ENCODE assay signal across 9 cellular contexts in the genomic region with DNA sequence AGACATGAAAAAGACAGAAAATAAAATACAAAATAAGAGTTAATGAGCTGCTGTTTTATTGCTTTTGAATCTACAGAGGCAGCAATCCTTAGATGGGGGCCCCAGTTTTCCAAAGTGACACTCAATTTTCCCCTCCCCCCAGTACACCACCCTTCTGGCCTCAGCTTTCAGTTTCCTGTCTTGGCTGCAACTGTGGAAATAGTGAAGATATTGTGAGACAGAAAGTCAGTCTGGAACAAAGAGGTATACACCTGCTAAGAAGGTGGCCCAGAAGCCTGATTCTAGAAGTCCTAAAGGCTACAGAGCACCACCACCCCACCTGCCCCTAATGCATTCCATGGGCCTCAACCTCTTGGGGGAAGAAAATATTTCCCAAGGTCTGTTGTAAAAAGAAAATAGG. TPM values are rescaled to one million over a fixed set of nuclear protein-coding genes. Genes with fewer than 3 reads are reported as not detected.
A peak's percentile ranks its signal among the peaks of the same experiment; 100 is the strongest.
DNase-seq lines count a peak whose midpoint lies in the region; ATAC-seq and TF ChIP-seq lines count a peak whose summit lies in the region.
"Had no signal": no experiment of that assay in that cellular context is flagged by ENCODE, and none has a peak within 500 bp of the region (broad histone marks: within the 10 kb centered on the region; RNA-seq: fewer than 3 reads in every experiment).

No MANE protein-coding gene starts in this region.

- DNase-seq in GM23338 (ENCODE audit: low spot score): no peak
- peak; percentile 29 for DNase-seq in NB4 (ENCODE audit: low read depth)
- no peak for DNase-seq in chondrocyte (ENCODE audit: low spot score)
- no peak for DNase-seq in osteocyte (ENCODE audit: extremely low spot score, unreplicated experiment)
- no peak for DNase-seq in omental fat pad (ENCODE audit: low spot score)
- no peak for DNase-seq in DMS53 (lab: John Stamatoyannopoulos, UW)
- no peak for DNase-seq in ureter (ENCODE audit: low spot score)

- H3K36me3 Mint-ChIP-seq in GM23338 (ENCODE audit: low read depth): no peaks in the 10 kb centered on the region
- peaks cover 7% of the 10 kb centered on the region for H3K36me3 Mint-ChIP-seq in chondrocyte (ENCODE audit: low read depth)
- peaks cover 4% of the 10 kb centered on the region for H3K36me3 Mint-ChIP-seq in osteocyte (ENCODE audit: unreplicated experiment)

- H3K4me3 Mint-ChIP-seq in GM23338 (peak overlapping the region; percentile 65), chondrocyte (ENCODE audit: unreplicated experiment) (peak overlapping the region; percentile 94), osteocyte (ENCODE audit: unreplicated experiment) (peak overlapping the region; percentile 86)

- H3K4me1 ChIP-seq in GM23338 (ENCODE audit: insufficient read depth): peaks cover 55% of the 10 kb centered on the region

- H3K27me3 Mint-ChIP-seq in GM23338 (ENCODE audit: insufficient read depth, low read depth, poor library complexity): peaks cover 13% of the 10 kb centered on the region
- no peaks in the 10 kb centered on the region for H3K27me3 Mint-ChIP-seq in chondrocyte (ENCODE audit: low read depth)
- H3K27me3 Mint-ChIP-seq in osteocyte (ENCODE audit: unreplicated experiment): no peaks in the 10 kb centered on the region

- H3K4me2 ChIP-seq in GM23338: peak overlapping the region; percentile 79

- H2AFZ ChIP-seq in GM23338: no peak overlapping the region

- H3K4me3 ChIP-seq in GM23338: peak overlapping the region; percentile 64; the same call in 1 of the 2 replicates
- no peak overlapping the region for H3K4me3 ChIP-seq in NB4 (ENCODE audit: low read depth, low read length)
- H3K4me3 ChIP-seq: mucosa of descending colon had no signal

- H3K27me3 ChIP-seq in GM23338 (ENCODE audit: insufficient read depth): no peaks in the 10 kb centered on the region

- no peak for TF ChIP-seq POLR2A in NB4 (IDR thresholded peaks at IDR 0.05; ENCODE audit: extremely low read depth, insufficient read length)

- TF ChIP-seq CTCF in GM23338 (conservative IDR thresholded peaks at IDR 0.05; ENCODE audit: low read depth in 2 of 2) (no peak), NB4 (IDR thresholded peaks at IDR 0.05; ENCODE audit: low read depth, low read length) (no peak), chondrocyte (IDR thresholded peaks at IDR 0.05) (no peak), osteocyte (IDR thresholded peaks at IDR 0.05) (no peak), omental fat pad (IDR thresholded peaks at IDR 0.05) (no peak)

- no peaks in the 10 kb centered on the region for H3K36me3 ChIP-seq in GM23338 (ENCODE audit: insufficient read depth)

- H3K27ac Mint-ChIP-seq in GM23338 (peak overlapping the region; percentile 75), chondrocyte (ENCODE audit: unreplicated experiment) (peak overlapping the region; percentile 90), osteocyte (ENCODE audit: unreplicated experiment) (peak overlapping the region; percentile 71)

- H3K9me3 Mint-ChIP-seq in GM23338 (no peaks in the 10 kb centered on the region), chondrocyte (ENCODE audit: low read depth) (no peaks in the 10 kb centered on the region), osteocyte (ENCODE audit: unreplicated experiment) (no peaks in the 10 kb centered on the region)

- ATAC-seq in GM23338: no peak
- ATAC-seq in omental fat pad (ENCODE audit: low FRiP score): no peak
- ATAC-seq in GM21786 (IDR thresholded peaks at IDR 0.05; ENCODE audit: unreplicated experiment): no peak

- no peaks in the 10 kb centered on the region for H4K20me1 ChIP-seq in GM23338 (replicated peaks; ENCODE audit: insufficient read depth)

- peaks cover 58% of the 10 kb centered on the region for H3K4me1 Mint-ChIP-seq in GM23338
- peaks cover 51% of the 10 kb centered on the region for H3K4me1 Mint-ChIP-seq in chondrocyte (ENCODE audit: low read depth)
- peaks cover 47% of the 10 kb centered on the region for H3K4me1 Mint-ChIP-seq in osteocyte (ENCODE audit: unreplicated experiment)

- no peaks in the 10 kb centered on the region for H3K9me2 ChIP-seq in GM23338 (ENCODE audit: insufficient read depth)

- H3K79me2 ChIP-seq in GM23338 (replicated peaks; ENCODE audit: insufficient read depth): no peaks in the 10 kb centered on the region

- peak overlapping the region; percentile 35; the same call in 1 of the 2 replicates for H3K27ac ChIP-seq in GM23338 (ENCODE audit: low read depth)

- peaks cover 9% of the 10 kb centered on the region; the same call in 1 of the 2 replicates for H3F3A ChIP-seq in GM23338 (replicated peaks; ENCODE audit: low read depth)

TF ChIP-seq in GM23338, 12 proteins besides CTCF, POLR2A, EP300 and RAD21:
- TF ChIP-seq CREB1 (CRISPR knock-in tag; IDR thresholded peaks at IDR 0.05; ENCODE audit: low read depth) (no peak), STAT1 (IDR thresholded peaks at IDR 0.05; ENCODE audit: unreplicated experiment) (no peak), JUNB (IDR thresholded peaks at IDR 0.05; ENCODE audit: unreplicated experiment) (no peak), ZNF331 (CRISPR knock-in tag; IDR thresholded peaks at IDR 0.05; ENCODE audit: low read depth) (no peak), ZNF114 (CRISPR knock-in tag; IDR thresholded peaks at IDR 0.05) (no peak)

RNA-seq across cellular contexts. Expression of gene MTMR11, which starts 1.1 kb away (rescaled TPM):
- 1.8 and 2.4 TPM in 2 replicates for total RNA-seq in GM23338 (2014; rRNA removed; shearing (Covaris generic))
- polyA plus RNA-seq in GM23338 (2016; fragmentation: Nextera tagmentation; extraction: Ambion mirVana): 2.1 and 3.6 TPM in 2 replicates
- total RNA-seq in chondrocyte: 15.4 to 22.3 TPM (median 17.6 TPM) in 3 replicates
- 13.5 and 14.8 TPM in 2 replicates for total RNA-seq in osteocyte
- total RNA-seq in omental fat pad: 1 to 10 TPM; 3.2 to 4.8 (median 4.5) TPM
- 14.6 TPM for total RNA-seq in ureter

RNA-seq across cellular contexts. Expression of gene SF3B4, which starts 10.2 kb away (rescaled TPM):
- 48.7 and 49.2 TPM in 2 replicates for total RNA-seq in GM23338 (2014; rRNA removed; shearing (Covaris generic))
- polyA plus RNA-seq in GM23338 (2016; fragmentation: Nextera tagmentation; extraction: Ambion mirVana): 84.0 and 85.7 TPM in 2 replicates
- 54.7 to 63.9 TPM (median 58.2 TPM) in 3 replicates for total RNA-seq in chondrocyte
- 68.1 and 71.9 TPM in 2 replicates for total RNA-seq in osteocyte
- 10 to 100 TPM in 1 of 4 donors, 1 to 10 TPM in 3; 6.0 to 17.4 (median 9.7) TPM for total RNA-seq in omental fat pad
- total RNA-seq in ureter: 54.2 TPM

RNA-seq across cellular contexts. Expression of gene SV2A, which starts 20.1 kb away (rescaled TPM):
- 41.7 and 42.5 TPM in 2 replicates for total RNA-seq in GM23338 (2014; rRNA removed; shearing (Covaris generic))
- polyA plus RNA-seq in GM23338 (2016; fragmentation: Nextera tagmentation; extraction: Ambion mirVana): 17.3 and 17.8 TPM in 2 replicates
- total RNA-seq in chondrocyte: 15.3 to 17.2 TPM (median 16.0 TPM) in 3 replicates
- 16.7 and 16.9 TPM in 2 replicates for total RNA-seq in osteocyte
- total RNA-seq in omental fat pad: 1 to 10 TPM in 1 of 4 donors, under 1 TPM in 3; 0.48 to 1.3 (median 0.70) TPM
- total RNA-seq in ureter: 5.5 TPM

RNA-seq across cellular contexts. Expression of gene BOLA1, which starts 38.4 kb away (rescaled TPM):
- total RNA-seq in GM23338 (2014; rRNA removed; shearing (Covaris generic)): 13.4 and 18.4 TPM in 2 replicates
- 23.1 and 26.2 TPM in 2 replicates for polyA plus RNA-seq in GM23338 (2016; fragmentation: Nextera tagmentation; extraction: Ambion mirVana)
- total RNA-seq in chondrocyte (9.4 to 11.5 TPM (median 10.5 TPM) in 3 replicates), osteocyte (12.9 and 13.7 TPM in 2 replicates), omental fat pad (10 to 100 TPM; 11.5 to 28.8 (median 25.5) TPM), ureter (16.4 TPM)
